ENCODE assay signal across 1 cellular context in the genomic region with DNA sequence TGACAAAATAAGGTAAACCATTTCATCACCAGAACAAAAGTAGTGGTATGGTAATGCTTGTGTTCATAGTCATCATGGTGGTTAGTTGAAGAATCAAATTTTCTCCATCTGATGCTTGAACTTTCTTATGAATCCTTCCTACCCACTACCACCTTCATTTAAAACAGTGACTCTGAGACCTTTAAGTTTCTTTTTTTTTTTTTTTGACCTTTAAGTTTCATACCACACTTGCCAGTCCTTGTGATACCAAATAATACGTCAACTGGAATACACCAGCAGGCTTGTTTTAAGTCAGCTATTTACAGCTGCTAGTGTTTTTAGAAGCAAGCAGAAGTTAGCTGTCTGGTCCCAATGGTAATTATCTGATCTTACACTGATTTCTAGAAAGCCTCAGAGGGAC.
TF ChIP-seq lines count a peak whose summit lies in the region.

No MANE protein-coding gene starts in this region.

TF ChIP-seq in GM12878, 131 proteins besides CTCF, POLR2A, EP300 and RAD21 (continued from another document):
- TF ChIP-seq, protein P1, sequence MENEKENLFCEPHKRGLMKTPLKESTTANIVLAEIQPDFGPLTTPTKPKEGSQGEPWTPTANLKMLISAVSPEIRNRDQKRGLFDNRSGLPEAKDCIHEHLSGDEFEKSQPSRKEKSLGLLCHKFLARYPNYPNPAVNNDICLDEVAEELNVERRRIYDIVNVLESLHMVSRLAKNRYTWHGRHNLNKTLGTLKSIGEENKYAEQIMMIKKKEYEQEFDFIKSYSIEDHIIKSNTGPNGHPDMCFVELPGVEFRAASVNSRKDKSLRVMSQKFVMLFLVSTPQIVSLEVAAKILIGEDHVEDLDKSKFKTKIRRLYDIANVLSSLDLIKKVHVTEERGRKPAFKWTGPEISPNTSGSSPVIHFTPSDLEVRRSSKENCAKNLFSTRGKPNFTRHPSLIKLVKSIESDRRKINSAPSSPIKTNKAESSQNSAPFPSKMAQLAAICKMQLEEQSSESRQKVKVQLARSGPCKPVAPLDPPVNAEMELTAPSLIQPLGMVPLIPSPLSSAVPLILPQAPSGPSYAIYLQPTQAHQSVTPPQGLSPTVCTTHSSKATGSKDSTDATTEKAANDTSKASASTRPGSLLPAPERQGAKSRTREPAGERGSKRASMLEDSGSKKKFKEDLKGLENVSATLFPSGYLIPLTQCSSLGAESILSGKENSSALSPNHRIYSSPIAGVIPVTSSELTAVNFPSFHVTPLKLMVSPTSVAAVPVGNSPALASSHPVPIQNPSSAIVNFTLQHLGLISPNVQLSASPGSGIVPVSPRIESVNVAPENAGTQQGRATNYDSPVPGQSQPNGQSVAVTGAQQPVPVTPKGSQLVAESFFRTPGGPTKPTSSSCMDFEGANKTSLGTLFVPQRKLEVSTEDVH (IDR thresholded peaks at IDR 0.05; ENCODE audit: low read depth, partially characterized antibody) = no peak
- TF ChIP-seq RAD51 (IDR thresholded peaks at IDR 0.05) (no peak), POU2F2 (IDR thresholded peaks at IDR 0.05; ENCODE audit: borderline replicate concordance, low read depth, low read length) (no peak), NR2C2 (IDR thresholded peaks at IDR 0.05; ENCODE audit: borderline replicate concordance, control insufficient read depth, insufficient read length, low read depth) (no peak), SKIL (IDR thresholded peaks at IDR 0.05; ENCODE audit: low read depth, poor library complexity, severe bottlenecking) (no peak), ZNF24 (IDR thresholded peaks at IDR 0.05) (no peak), HCFC1 (IDR thresholded peaks at IDR 0.05; ENCODE audit: low read length) (no peak), CBX3 (IDR thresholded peaks at IDR 0.05; ENCODE audit: borderline replicate concordance, low read depth) (no peak), ZNF622 (IDR thresholded peaks at IDR 0.05) (no peak), SREBF2 (IDR thresholded peaks at IDR 0.05; ENCODE audit: low read length) (no peak)
- TF ChIP-seq, protein P2, sequence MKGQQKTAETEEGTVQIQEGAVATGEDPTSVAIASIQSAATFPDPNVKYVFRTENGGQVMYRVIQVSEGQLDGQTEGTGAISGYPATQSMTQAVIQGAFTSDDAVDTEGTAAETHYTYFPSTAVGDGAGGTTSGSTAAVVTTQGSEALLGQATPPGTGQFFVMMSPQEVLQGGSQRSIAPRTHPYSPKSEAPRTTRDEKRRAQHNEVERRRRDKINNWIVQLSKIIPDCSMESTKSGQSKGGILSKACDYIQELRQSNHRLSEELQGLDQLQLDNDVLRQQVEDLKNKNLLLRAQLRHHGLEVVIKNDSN (IDR thresholded peaks at IDR 0.05; ENCODE audit: borderline replicate concordance, extremely low read length, insufficient read depth, low read depth, low read length) = no peak
